Comparison of ENCODE assay signal across 1 cellular context in genomic region chr4:160811956-160812355, GRCh38.
TF ChIP-seq lines count a peak whose summit lies in the region.

No MANE protein-coding gene starts in this region.

TF ChIP-seq in SK-N-SH treated with all-trans-retinoic acid at 6 μM for 48 hours, 23 proteins besides CTCF, POLR2A, EP300 and RAD21 (continued from another document):
- TF ChIP-seq GLIS3 (CRISPR knock-in tag; IDR thresholded peaks at IDR 0.05) (no peak), PPARA (CRISPR knock-in tag; IDR thresholded peaks at IDR 0.05; ENCODE audit: borderline replicate concordance) (no peak), ISL1 (CRISPR knock-in tag; IDR thresholded peaks at IDR 0.05) (no peak), ZNF70 (CRISPR knock-in tag; IDR thresholded peaks at IDR 0.05) (no peak), ZFP3 (CRISPR knock-in tag; IDR thresholded peaks at IDR 0.05) (no peak), ARNTL (CRISPR knock-in tag; IDR thresholded peaks at IDR 0.05; ENCODE audit: borderline replicate concordance, low read depth) (no peak), RARB (CRISPR knock-in tag; IDR thresholded peaks at IDR 0.05) (no peak)
- TF ChIP-seq, protein P1, sequence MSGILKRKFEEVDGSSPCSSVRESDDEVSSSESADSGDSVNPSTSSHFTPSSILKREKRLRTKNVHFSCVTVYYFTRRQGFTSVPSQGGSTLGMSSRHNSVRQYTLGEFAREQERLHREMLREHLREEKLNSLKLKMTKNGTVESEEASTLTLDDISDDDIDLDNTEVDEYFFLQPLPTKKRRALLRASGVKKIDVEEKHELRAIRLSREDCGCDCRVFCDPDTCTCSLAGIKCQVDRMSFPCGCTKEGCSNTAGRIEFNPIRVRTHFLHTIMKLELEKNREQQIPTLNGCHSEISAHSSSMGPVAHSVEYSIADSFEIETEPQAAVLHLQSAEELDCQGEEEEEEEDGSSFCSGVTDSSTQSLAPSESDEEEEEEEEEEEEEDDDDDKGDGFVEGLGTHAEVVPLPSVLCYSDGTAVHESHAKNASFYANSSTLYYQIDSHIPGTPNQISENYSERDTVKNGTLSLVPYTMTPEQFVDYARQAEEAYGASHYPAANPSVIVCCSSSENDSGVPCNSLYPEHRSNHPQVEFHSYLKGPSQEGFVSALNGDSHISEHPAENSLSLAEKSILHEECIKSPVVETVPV (CRISPR knock-in tag; IDR thresholded peaks at IDR 0.05) = no peak
TF ChIP-seq in SK-N-SH treated with all-trans-retinoic acid at 6 μM for 48 hours: peak in this region for 0.
